Comparison of ENCODE assay signal across 8 cellular contexts in the genomic region with DNA sequence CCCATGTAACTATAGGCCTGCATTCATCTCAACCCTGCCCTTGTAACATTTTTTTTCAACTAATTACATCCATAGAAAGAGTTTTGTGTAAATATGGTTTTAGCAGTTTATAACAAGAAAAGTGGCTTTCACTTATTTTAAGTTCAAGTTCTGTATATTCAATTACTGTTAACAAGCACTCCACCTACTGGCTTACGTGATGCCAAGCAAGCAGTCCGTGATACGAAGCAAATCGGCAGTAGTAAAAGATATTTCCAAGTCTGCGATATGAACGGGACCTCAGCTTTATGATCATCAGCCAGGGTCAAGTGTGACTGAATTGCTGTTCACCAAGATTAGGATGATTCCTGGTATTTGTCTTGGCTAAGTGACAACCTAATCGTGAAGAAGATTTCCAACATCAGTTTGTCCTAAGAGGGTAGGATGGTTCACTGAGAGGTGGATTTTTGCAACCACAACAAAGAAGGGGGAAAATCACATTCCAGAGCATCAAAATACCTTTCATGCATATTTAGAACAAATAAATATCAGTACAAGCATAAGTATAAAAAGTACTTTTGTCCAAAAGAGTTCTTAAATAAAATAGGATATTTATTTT.
DNase-seq lines count a peak whose midpoint lies in the region; FAIRE-seq and TF ChIP-seq lines count a peak whose summit lies in the region.

No MANE protein-coding gene starts in this region.

- no peaks in the 10 kb centered on the region for H3K79me1 ChIP-seq in H1 (ENCODE audit: low read depth, low read length)

- no peak overlapping the region for H4K91ac ChIP-seq in H1 (replicated peaks; ENCODE audit: insufficient read length, low read length)

- no peak for FAIRE-seq in H1 (lab: Jason Lieb, UNC)

- no peak overlapping the region for H2AK5ac ChIP-seq in H1 (ENCODE audit: low read depth, low read length)

- H3K14ac ChIP-seq in H1 (ENCODE audit: insufficient read length) = no peak overlapping the region

- WGBS in H1 (ENCODE audit: extremely low coverage in 1 of 2, insufficient coverage in 1 of 2, insufficient read length in 1 of 2, insufficient replicate concordance in 2 of 2, low coverage in 1 of 2, low lambda C conversion rate in 2 of 2, missing lambda C conversion rate in 1 of 2), 2 experiments = 47% methylated on average over 7 of the region's 7 CpGs; no CpG with 5 or more reads in 1 of the 2 experiments

- no peak overlapping the region for H3K27ac ChIP-seq in H1 (ENCODE audit: low read depth, low read length)

- H4K20me1 ChIP-seq in H1 (replicated peaks in 1 of 2; ENCODE audit: control insufficient read depth in 1 of 2, insufficient read depth in 2 of 2, low read length in 2 of 2) = no peaks in the 10 kb centered on the region

- H4K8ac ChIP-seq in H1 (ENCODE audit: extremely low read depth, insufficient read depth, low read length) = no peak overlapping the region

- no peak overlapping the region for H2BK12ac ChIP-seq in H1 (ENCODE audit: low read depth, low read length)

- TF ChIP-seq CTCF in H1 (IDR thresholded peaks at IDR 0.05; ENCODE audit: control extremely low read depth in 1 of 3, insufficient read depth in 1 of 3, low read depth in 1 of 3, low read length in 3 of 3) = peak in 2 of 3 experiments; percentile 56 to 70; a peak in 3 of 4 replicates

- H2BK20ac ChIP-seq in H1 (ENCODE audit: low read length) = no peak overlapping the region

- H4K5ac ChIP-seq in H1 (ENCODE audit: insufficient read length, low read depth, low read length) = no peak overlapping the region

- no peak for TF ChIP-seq POLR2A in H1 (IDR thresholded peaks at IDR 0.05; ENCODE audit: control extremely low read depth in 1 of 2, low read depth in 2 of 2, low read length in 2 of 2)

- DNase-seq in NOMO-1 treated with DMSO at 0.1 percent for 48 hours (lab: John Stamatoyannopoulos, UW; ENCODE audit: unreplicated experiment) = peak; percentile 1
- DNase-seq in NOMO-1 (lab: John Stamatoyannopoulos, UW; ENCODE audit: unreplicated experiment in 2 of 2) = no peak
- peak; percentile 46 for DNase-seq in NCI-H345 treated with DMSO at 0.1 percent for 48 hours (lab: John Stamatoyannopoulos, UW; ENCODE audit: unreplicated experiment)
- DNase-seq in H1 (ENCODE audit: low read depth in 1 of 2, low spot score in 2 of 2) = no peak
- no peak for DNase-seq in stimulated activated CD4-positive, alpha-beta T cell treated with anti-CD3 and anti-CD28 coated beads, Interleukin-12 subunit alpha, Interleukin-12 subunit beta, amount 100 ng/mL, for 4 hours
- no peak for DNase-seq in NCI-H774 (lab: John Stamatoyannopoulos, UW)
- DNase-seq in effector CD8-positive, alpha-beta T cell (lab: John Stamatoyannopoulos, UW) = no peak

- H2BK5ac ChIP-seq in H1 (ENCODE audit: low read depth, low read length) = no peak overlapping the region

- no peak overlapping the region for H3K4me3 ChIP-seq in H1 (ENCODE audit: extremely low read depth in 1 of 4, insufficient read depth in 2 of 4, low read depth in 3 of 4, low read length in 4 of 4)
- H3K4me3 ChIP-seq in skeletal muscle satellite cell (ENCODE audit: low read length) = peak overlapping the region; percentile 23

- H3K27me3 ChIP-seq in H1 (replicated peaks in 1 of 4; ENCODE audit: control insufficient read depth in 3 of 4, extremely low read depth in 1 of 4, insufficient read depth in 3 of 4, low read length in 3 of 4) (no peaks in the 10 kb centered on the region), skeletal muscle satellite cell (ENCODE audit: control insufficient read depth, insufficient read depth, low read length) (no peaks in the 10 kb centered on the region)

- H3K9ac ChIP-seq in H1 (replicated peaks in 1 of 4; ENCODE audit: extremely low read depth in 1 of 4, low read depth in 3 of 4, low read length in 3 of 4) (no peak overlapping the region), skeletal muscle satellite cell (ENCODE audit: low read depth, low read length) (no peak overlapping the region)

- H2BK15ac ChIP-seq in H1 (ENCODE audit: low read length) = no peak overlapping the region

- H3K23ac ChIP-seq in H1 (ENCODE audit: insufficient read length) = no peak overlapping the region

- TF ChIP-seq EP300 in H1 (IDR thresholded peaks at IDR 0.05; ENCODE audit: borderline replicate concordance in 1 of 2, low read depth in 2 of 2, low read length in 2 of 2) = no peak

- no peak overlapping the region for H3K18ac ChIP-seq in H1 (ENCODE audit: extremely low read depth, low read length)

- no peaks in the 10 kb centered on the region for H3K23me2 ChIP-seq in H1 (ENCODE audit: low read depth, low read length)

- H3K4ac ChIP-seq in H1 (replicated peaks; ENCODE audit: insufficient read length, low read depth, low read length) = no peak overlapping the region

- no peak overlapping the region for H3K56ac ChIP-seq in H1 (replicated peaks; ENCODE audit: insufficient read length, low read depth, low read length)

- H3K4me1 ChIP-seq in H1 (replicated peaks in 1 of 4; ENCODE audit: control insufficient read depth in 3 of 4, insufficient read depth in 4 of 4, low read length in 3 of 4) (no peaks in the 10 kb centered on the region), skeletal muscle satellite cell (ENCODE audit: control insufficient read depth, insufficient read depth, low read length) (peaks cover 4% of the 10 kb centered on the region)

- H3K9me3 ChIP-seq in H1 (ENCODE audit: insufficient read depth in 2 of 2, low read depth in 1 of 2, low read length in 1 of 2) (no peaks in the 10 kb centered on the region), skeletal muscle satellite cell (replicated peaks; ENCODE audit: low read length) (no peaks in the 10 kb centered on the region)

- no peaks in the 10 kb centered on the region for H3K79me2 ChIP-seq in H1 (ENCODE audit: control insufficient read depth in 1 of 2, insufficient read depth in 2 of 2, low read length in 2 of 2)

- H2AFZ ChIP-seq in H1 (ENCODE audit: low read length) = 0 out of 2 replicates have a peak overlapping the region, but pooled peaks have one; percentile 67

- peak; percentile 66 to 72 for TF ChIP-seq RAD21 in H1 (IDR thresholded peaks at IDR 0.05 in 1 of 2, conservative IDR thresholded peaks at IDR 0.05 in 1 of 2; ENCODE audit: low read depth in 2 of 2, low read length in 2 of 2)

- POLR2A ChIA-PET in H1 (lab: Charles Lee; ENCODE audit: partially characterized antibody) = no interaction called here

- H3K36me3 ChIP-seq in H1 (ENCODE audit: control insufficient read depth in 2 of 4, insufficient read depth in 4 of 4, low read length in 3 of 4) = no peaks in the 10 kb centered on the region
- no peaks in the 10 kb centered on the region for H3K36me3 ChIP-seq in skeletal muscle satellite cell (ENCODE audit: insufficient read depth, low read length)

- CTCF ChIA-PET in H1 (lab: Charles Lee; ENCODE audit: partially characterized antibody) = interaction anchor here (0.6 to 4.6 kb wide), 19 partner anchors 8 to 449 kb away, joined by 3 to 17 read pairs (median 4); no protein-coding TSS in a partner anchor

- H3K4me2 ChIP-seq in H1 (ENCODE audit: insufficient read depth in 1 of 2, low read depth in 2 of 2, low read length in 2 of 2) (no peak overlapping the region), skeletal muscle satellite cell (ENCODE audit: low read length) (peak overlapping the region; percentile 49)

- H2BK120ac ChIP-seq in H1 (replicated peaks; ENCODE audit: low read depth, low read length) = no peak overlapping the region

TF ChIP-seq in H1, 55 proteins besides CTCF, POLR2A, EP300 and RAD21 (continues in another document):
- no peak for TF ChIP-seq SAP30 (IDR thresholded peaks at IDR 0.05; ENCODE audit: insufficient read depth, insufficient replicate concordance, low read length)
- TF ChIP-seq, protein P1, sequence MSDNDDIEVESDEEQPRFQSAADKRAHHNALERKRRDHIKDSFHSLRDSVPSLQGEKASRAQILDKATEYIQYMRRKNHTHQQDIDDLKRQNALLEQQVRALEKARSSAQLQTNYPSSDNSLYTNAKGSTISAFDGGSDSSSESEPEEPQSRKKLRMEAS (IDR thresholded peaks at IDR 0.05) = no peak
- no peak for TF ChIP-seq CTBP2 (IDR thresholded peaks at IDR 0.05; ENCODE audit: borderline replicate concordance, insufficient read depth, insufficient read length, low read length)
- TF ChIP-seq FOSL1 (IDR thresholded peaks at IDR 0.05; ENCODE audit: insufficient read depth, low read depth, low read length) = no peak
- no peak for TF ChIP-seq SIN3A (conservative IDR thresholded peaks at IDR 0.05 in 1 of 2, IDR thresholded peaks at IDR 0.05 in 1 of 2; ENCODE audit: low read depth in 1 of 2, low read length in 2 of 2)
- TF ChIP-seq EGR1 (IDR thresholded peaks at IDR 0.05; ENCODE audit: borderline replicate concordance, low read depth, low read length) = no peak
- TF ChIP-seq, protein P2, sequence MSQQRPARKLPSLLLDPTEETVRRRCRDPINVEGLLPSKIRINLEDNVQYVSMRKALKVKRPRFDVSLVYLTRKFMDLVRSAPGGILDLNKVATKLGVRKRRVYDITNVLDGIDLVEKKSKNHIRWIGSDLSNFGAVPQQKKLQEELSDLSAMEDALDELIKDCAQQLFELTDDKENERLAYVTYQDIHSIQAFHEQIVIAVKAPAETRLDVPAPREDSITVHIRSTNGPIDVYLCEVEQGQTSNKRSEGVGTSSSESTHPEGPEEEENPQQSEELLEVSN (IDR thresholded peaks at IDR 0.05) = no peak
- no peak for TF ChIP-seq ZNF274 (IDR thresholded peaks at IDR 0.05; ENCODE audit: borderline replicate concordance, extremely low read depth, low read length)
- no peak for TF ChIP-seq CREB1 (IDR thresholded peaks at IDR 0.05)
- no peak for TF ChIP-seq KDM5A (IDR thresholded peaks at IDR 0.05; ENCODE audit: low read length)
- TF ChIP-seq BRCA1 (IDR thresholded peaks at IDR 0.05; ENCODE audit: low read depth, low read length) = no peak
- no peak for TF ChIP-seq CBX8 (IDR thresholded peaks at IDR 0.05; ENCODE audit: borderline replicate concordance, low read depth, low read length)
- no peak for TF ChIP-seq POU5F1 (IDR thresholded peaks at IDR 0.05; ENCODE audit: low read depth, low read length)
- TF ChIP-seq ASH2L (IDR thresholded peaks at IDR 0.05; ENCODE audit: low read length) = no peak
- TF ChIP-seq TCF12 (IDR thresholded peaks at IDR 0.05; ENCODE audit: low read depth, low read length) = no peak
- no peak for TF ChIP-seq ATF3 (IDR thresholded peaks at IDR 0.05; ENCODE audit: insufficient read depth, low read depth, low read length)

Comparison
In these comparisons a context has a peak if more than half of its experiments do, and no peak if none do; other contexts are left out.
1. DNase-seq: peak in NOMO-1 treated with DMSO at 0.1 percent for 48 hours (single experiment) and NCI-H345 treated with DMSO at 0.1 percent for 48 hours (single experiment); none in NOMO-1 (0 of 2), H1 (0 of 2), stimulated activated CD4-positive, alpha-beta T cell treated with anti-CD3 and anti-CD28 coated beads, Interleukin-12 subunit alpha, Interleukin-12 subunit beta, amount 100 ng/mL, for 4 hours (single experiment), NCI-H774 (single experiment) and effector CD8-positive, alpha-beta T cell (single experiment).